Comparison of ENCODE assay signal across 8 cellular contexts in the genomic region with DNA sequence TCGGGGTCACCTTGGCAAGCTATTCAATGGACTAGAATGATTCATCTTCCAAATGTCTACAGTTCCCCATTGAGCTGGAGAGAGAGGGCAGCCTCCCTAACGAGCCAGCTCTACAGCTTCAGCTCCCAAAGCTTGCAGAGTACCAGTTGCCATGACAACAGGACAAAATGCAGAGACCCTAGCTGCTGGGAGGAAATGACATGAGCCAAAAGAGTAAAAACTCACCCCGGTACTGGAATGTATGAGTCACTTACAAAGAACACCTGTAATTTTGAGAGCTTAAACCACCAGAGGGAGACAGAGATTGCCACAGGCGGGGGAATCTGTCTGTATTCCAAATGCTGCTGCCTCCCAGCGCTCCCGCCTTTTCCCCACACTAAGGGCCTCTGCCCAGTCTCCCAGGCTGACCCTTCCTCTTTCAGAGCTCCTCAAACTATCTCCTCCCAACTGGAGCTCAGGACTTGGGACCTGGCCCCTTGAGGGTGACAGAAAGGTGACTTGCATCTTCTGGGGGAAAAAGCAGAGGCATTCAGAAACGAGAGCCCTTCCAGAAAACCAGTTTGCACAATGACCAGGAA.
A peak's percentile ranks its signal among the peaks of the same experiment; 100 is the strongest.
DNase-seq lines count a peak whose midpoint lies in the region; ATAC-seq, FAIRE-seq and TF ChIP-seq lines count a peak whose summit lies in the region.

No MANE protein-coding gene starts in this region.

- DNase-seq in G401 (ENCODE audit: low spot score): peak; percentile 38
- DNase-seq in HTR-8/SVneo (ENCODE audit: insufficient read length, low spot score): peak; percentile 92
- DNase-seq in RWPE2 (ENCODE audit: low spot score): peak; percentile 62
- peak; percentile 3 for DNase-seq in activated effector memory CD4-positive, alpha-beta T cell treated with Interleukin-2 at 50 U/mL for 16 hours
- DNase-seq in heart right ventricle: peak in 1 of 2 donors; percentile 17
- DNase-seq in retina: peak; percentile 78
- DNase-seq in NCI-H187 treated with DMSO at 0.1 percent for 48 hours (lab: John Stamatoyannopoulos, UW): no peak

- intact Hi-C loops in heart right ventricle (cut with DNase I): loop anchor here in 2 of 10 donors (5.0 to 10.0 kb wide), 2 partner anchors 220 to 223 kb away; no protein-coding TSS in a partner anchor

- H3K27ac ChIP-seq in RWPE2 (ENCODE audit: poor library complexity, severe bottlenecking) (peak overlapping the region; percentile 67), heart right ventricle (no peak overlapping the region)

- ATAC-seq in GM21528 (IDR thresholded peaks at IDR 0.05; ENCODE audit: low FRiP score, unreplicated experiment): peak; percentile 83
- peak; percentile 75 for ATAC-seq in RWPE2 (ENCODE audit: low read depth)
- ATAC-seq in heart right ventricle: peak; percentile 42 to 82 (median 68)

- TF ChIP-seq CTCF in RWPE2 (IDR thresholded peaks at IDR 0.05; ENCODE audit: poor library complexity, severe bottlenecking) (peak; percentile 95), heart right ventricle (IDR thresholded peaks at IDR 0.05) (peak in 8 of 9 donors; percentile 28 to 68 (median 62))

- H3K4me3 ChIP-seq in RWPE2 (ENCODE audit: severe bottlenecking) (no peak overlapping the region), heart right ventricle (no peak overlapping the region)

- in situ Hi-C loops in G401 (cut with HindIII; ENCODE audit: low sequenced_read_pairs): no loop called here

- H3K36me3 ChIP-seq in RWPE2 (ENCODE audit: low read depth) (no peaks in the 10 kb centered on the region), heart right ventricle (no peaks in the 10 kb centered on the region)

- H3K27me3 ChIP-seq in RWPE2 (ENCODE audit: insufficient read depth, poor library complexity, severe bottlenecking) (no peaks in the 10 kb centered on the region), heart right ventricle (no peaks in the 10 kb centered on the region)

- H3K4me1 ChIP-seq in RWPE2 (ENCODE audit: insufficient read depth, poor library complexity, severe bottlenecking) (peaks cover 30% of the 10 kb centered on the region), heart right ventricle (peaks cover 0 to 15% (median 4%) of the 10 kb centered on the region in 9 donors)

- FAIRE-seq in HTR-8/SVneo (lab: Jason Lieb, UNC): peak; percentile 95

- 22 to 23% methylated on average over 7 of the region's 7 CpGs for WGBS in heart right ventricle, 2 donors

- H3K9me3 ChIP-seq in RWPE2 (ENCODE audit: severe bottlenecking) (no peaks in the 10 kb centered on the region), heart right ventricle (no peaks in the 10 kb centered on the region)
